ENCODE assay signal across 29 cellular contexts in genomic region chr10:105503714-105504113, GRCh38.
"Had no signal": no experiment of that assay in that cellular context is flagged by ENCODE, and none has a peak within 500 bp of the region (broad histone marks: within the 10 kb centered on the region; RNA-seq: fewer than 3 reads in every experiment).

No MANE protein-coding gene starts in this region.

- H3K4me3 ChIP-seq: ovary, psoas muscle, right lobe of liver, sigmoid colon, thoracic aorta, thyroid gland, tibial nerve, upper lobe of left lung, vagina had no signal

- H3K36me3 Mint-ChIP-seq: naive B cell; naive thymus-derived CD8-positive, alpha-beta T cell; stimulated activated effector memory CD8-positive, alpha-beta T cell treated with anti-CD3 and anti-CD28 coated beads, Interleukin-12 subunit alpha, Interleukin-12 subunit beta, amount 100 ng/mL, for 72 hours; stimulated activated naive B cell treated with anti-CD40 and anti-IgM and Interleukin-4, amounts not matched to agents 10 μg/mL and 1 μg/mL and 100 μg/mL, for 72 hours had no signal

- H3K4me3 Mint-ChIP-seq: naive B cell; naive thymus-derived CD8-positive, alpha-beta T cell; natural killer cell treated with Interleukin-12 subunit alpha and Interleukin-12 subunit beta and Interleukin-15 and Interleukin-18, amount 100 ng/mL, for 72 hours; nephron progenitor cell; neural crest cell; stimulated activated effector memory CD8-positive, alpha-beta T cell treated with anti-CD3 and anti-CD28 coated beads, Interleukin-12 subunit alpha, Interleukin-12 subunit beta, amount 100 ng/mL, for 72 hours; stimulated activated naive B cell treated with anti-CD40 and anti-IgM and Interleukin-4, amounts not matched to agents 10 μg/mL and 1 μg/mL and 100 μg/mL, for 72 hours; stimulated activated naive CD8-positive, alpha-beta T cell treated with anti-CD3 and anti-CD28 coated beads, Interleukin-15, Interleukin-2, amounts not matched to agents 100 ng/mL and 50 ng/mL, for 24 hours had no signal

- H3K4me1 Mint-ChIP-seq: naive B cell; naive thymus-derived CD8-positive, alpha-beta T cell; neural crest cell; stimulated activated effector memory CD8-positive, alpha-beta T cell treated with anti-CD3 and anti-CD28 coated beads, Interleukin-12 subunit alpha, Interleukin-12 subunit beta, amount 100 ng/mL, for 72 hours; stimulated activated naive B cell treated with anti-CD40 and anti-IgM and Interleukin-4, amounts not matched to agents 10 μg/mL and 1 μg/mL and 100 μg/mL, for 72 hours had no signal

- H3K27ac ChIP-seq: ovary, parathyroid adenoma, psoas muscle, right lobe of liver, sigmoid colon, thoracic aorta, thyroid gland, tibial nerve, upper lobe of left lung, vagina had no signal

- DNase-seq: naive B cell; naive thymus-derived CD8-positive, alpha-beta T cell; nephron progenitor cell; occipital lobe; ovary; posterior cingulate gyrus; psoas muscle; right cardiac atrium; right lobe of liver; sigmoid colon; small intestine; stimulated activated CD4-positive, alpha-beta T cell treated with anti-CD3 and anti-CD28 coated beads, Interleukin-15, amount 100 ng/mL, for 24 hours; stimulated activated CD4-positive, alpha-beta T cell treated with anti-CD3 and anti-CD28 coated beads, Interleukin-2, amount 100 ng/mL, for 24 hours; stimulated activated CD4-positive, alpha-beta T cell treated with anti-CD3 and anti-CD28 coated beads, Interleukin-2, amount 100 ng/mL, for 48 hours; stimulated activated CD4-positive, alpha-beta T cell treated with anti-CD3 and anti-CD28 coated beads, Interleukin-4, amount 100 ng/mL, for 24 hours; stimulated activated naive B cell treated with anti-CD40 and anti-IgM and Interleukin-4, amounts not matched to agents 10 μg/mL and 1 μg/mL and 100 μg/mL, for 72 hours; stimulated activated naive CD4-positive, alpha-beta T cell treated with Interleukin-2 at 50 U/mL for 16 hours; thyroid gland; trophoblast cell; upper lobe of left lung had no signal

- H3K27me3 ChIP-seq: ovary, right lobe of liver, sigmoid colon, thyroid gland, tibial nerve, upper lobe of left lung, vagina had no signal

- H3K9me3 ChIP-seq: ovary, psoas muscle, right lobe of liver, sigmoid colon, thoracic aorta, thyroid gland, tibial nerve, upper lobe of left lung, vagina had no signal

- ATAC-seq: naive thymus-derived CD8-positive, alpha-beta T cell; natural killer cell treated with Interleukin-12 subunit alpha and Interleukin-12 subunit beta and Interleukin-15 and Interleukin-18, amount 100 ng/mL, for 72 hours; psoas muscle; right cardiac atrium; right lobe of liver; stimulated activated effector memory CD8-positive, alpha-beta T cell treated with anti-CD3 and anti-CD28 coated beads, Interleukin-12 subunit alpha, Interleukin-12 subunit beta, amount 100 ng/mL, for 72 hours; stimulated activated naive B cell treated with anti-CD40 and anti-IgM and Interleukin-4, amounts not matched to agents 10 μg/mL and 1 μg/mL and 100 μg/mL, for 72 hours had no signal

- H3K36me3 ChIP-seq: ovary, right lobe of liver, sigmoid colon, thoracic aorta, thyroid gland, tibial nerve, upper lobe of left lung, vagina had no signal

- H3K9ac ChIP-seq: parathyroid adenoma had no signal

- H3K9me3 Mint-ChIP-seq: nephron progenitor cell, neural crest cell had no signal

- H3K27ac Mint-ChIP-seq: naive thymus-derived CD8-positive, alpha-beta T cell; natural killer cell treated with Interleukin-12 subunit alpha and Interleukin-12 subunit beta and Interleukin-15 and Interleukin-18, amount 100 ng/mL, for 72 hours; nephron progenitor cell; progenitor cell of endocrine pancreas; stimulated activated effector memory CD8-positive, alpha-beta T cell treated with anti-CD3 and anti-CD28 coated beads, Interleukin-12 subunit alpha, Interleukin-12 subunit beta, amount 100 ng/mL, for 72 hours; stimulated activated naive B cell treated with anti-CD40 and anti-IgM and Interleukin-4, amounts not matched to agents 10 μg/mL and 1 μg/mL and 100 μg/mL, for 72 hours; stimulated activated naive CD8-positive, alpha-beta T cell treated with anti-CD3 and anti-CD28 coated beads, Interleukin-15, Interleukin-2, amounts not matched to agents 100 ng/mL and 50 ng/mL, for 24 hours had no signal

- H3K4me1 ChIP-seq: parathyroid adenoma, psoas muscle, right lobe of liver, sigmoid colon, thyroid gland, tibial nerve, upper lobe of left lung, vagina had no signal

- H2AFZ ChIP-seq: parathyroid adenoma had no signal

- H3K27me3 Mint-ChIP-seq: naive B cell; naive thymus-derived CD8-positive, alpha-beta T cell; natural killer cell treated with Interleukin-12 subunit alpha and Interleukin-12 subunit beta and Interleukin-15 and Interleukin-18, amount 100 ng/mL, for 72 hours; progenitor cell of endocrine pancreas; stimulated activated naive B cell treated with anti-CD40 and anti-IgM and Interleukin-4, amounts not matched to agents 10 μg/mL and 1 μg/mL and 100 μg/mL, for 72 hours; stimulated activated naive CD8-positive, alpha-beta T cell treated with anti-CD3 and anti-CD28 coated beads, Interleukin-15, Interleukin-2, amounts not matched to agents 100 ng/mL and 50 ng/mL, for 24 hours had no signal

- H3K79me2 ChIP-seq: parathyroid adenoma had no signal
